8 cellular contexts compared by ENCODE assay signal in the genomic region with DNA sequence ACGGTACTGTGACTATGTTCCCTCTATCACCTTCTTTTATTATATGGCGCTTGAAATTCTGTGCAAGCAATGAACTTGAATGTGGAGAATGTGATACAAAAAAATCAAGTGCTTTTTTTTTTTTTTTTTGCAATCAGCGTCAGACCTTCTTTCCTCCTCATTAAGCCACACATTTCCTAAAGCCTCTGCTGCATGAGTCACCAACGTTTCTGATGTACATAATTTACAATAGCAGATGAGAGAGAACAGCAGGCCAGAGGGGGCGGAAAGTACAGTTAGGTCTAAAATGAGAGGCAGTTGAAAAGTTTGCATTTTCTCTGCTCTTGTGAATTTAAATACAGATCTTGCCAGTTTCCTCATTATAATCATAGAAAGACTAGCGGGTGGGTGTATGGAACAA.
A peak's percentile ranks its signal among the peaks of the same experiment; 100 is the strongest.
DNase-seq lines count a peak whose midpoint lies in the region; ATAC-seq and TF ChIP-seq lines count a peak whose summit lies in the region.

No MANE protein-coding gene starts in this region.

- peaks cover 3% of the 10 kb centered on the region for H3K36me3 Mint-ChIP-seq in activated naive CD4-positive, alpha-beta T cell treated with anti-CD3 and anti-CD28 coated beads, Interleukin-2, amount 10 ng/mL, durations not matched to agents 7 days and 5 days

- no peaks in the 10 kb centered on the region for H3K36me3 ChIP-seq in mucosa of descending colon (ENCODE audit: low read depth)
- no peaks in the 10 kb centered on the region for H3K36me3 ChIP-seq in vagina

- H3K27me3 Mint-ChIP-seq in activated naive CD4-positive, alpha-beta T cell treated with anti-CD3 and anti-CD28 coated beads, Interleukin-2, amount 10 ng/mL, durations not matched to agents 7 days and 5 days, result peaks cover 5% of the 10 kb centered on the region

- H3K9me3 Mint-ChIP-seq in activated naive CD4-positive, alpha-beta T cell treated with anti-CD3 and anti-CD28 coated beads, Interleukin-2, amount 10 ng/mL, durations not matched to agents 7 days and 5 days, result peaks cover 2% of the 10 kb centered on the region

- H3K4me1 ChIP-seq in mucosa of descending colon (ENCODE audit: low read depth), result peaks cover 6% of the 10 kb centered on the region
- peaks cover 36% of the 10 kb centered on the region for H3K4me1 ChIP-seq in vagina

- DNase-seq in Daoy (ENCODE audit: low read depth), result peak; percentile 83
- peak; percentile 78 to 98 for DNase-seq in NOMO-1 (lab: John Stamatoyannopoulos, UW; ENCODE audit: unreplicated experiment in 2 of 2)
- peak; percentile 62 for DNase-seq in activated naive CD4-positive, alpha-beta T cell treated with anti-CD3 and anti-CD28 coated beads, Interleukin-2, amount 10 ng/mL, durations not matched to agents 7 days and 5 days
- peak in 1 of 3 donors; percentile 26 for DNase-seq in mucosa of descending colon
- DNase-seq in vagina (ENCODE audit: extremely low spot score in 2 of 2), result no peak
- no peak for DNase-seq in Right ventricle myocardium inferior (ENCODE audit: missing footprints)
- DNase-seq in NCI-H226, result no peak

- TF ChIP-seq POLR2A in vagina (IDR thresholded peaks at IDR 0.05), result no peak

- peaks cover 57% of the 10 kb centered on the region for H3K4me1 Mint-ChIP-seq in activated naive CD4-positive, alpha-beta T cell treated with anti-CD3 and anti-CD28 coated beads, Interleukin-2, amount 10 ng/mL, durations not matched to agents 7 days and 5 days

- H3K27ac ChIP-seq in vagina, result no peak overlapping the region

- no peak for TF ChIP-seq CTCF in mucosa of descending colon (IDR thresholded peaks at IDR 0.05)
- no peak for TF ChIP-seq CTCF in vagina (IDR thresholded peaks at IDR 0.05)

- no peaks in the 10 kb centered on the region for H3K9me3 ChIP-seq in mucosa of descending colon
- H3K9me3 ChIP-seq in vagina, result no peaks in the 10 kb centered on the region

- ATAC-seq in mucosa of descending colon (peak; percentile 80), Right ventricle myocardium inferior (no peak), HG02852 (IDR thresholded peaks at IDR 0.05; ENCODE audit: unreplicated experiment) (no peak)

- H3K4me3 Mint-ChIP-seq in activated naive CD4-positive, alpha-beta T cell treated with anti-CD3 and anti-CD28 coated beads, Interleukin-2, amount 10 ng/mL, durations not matched to agents 7 days and 5 days, result peak overlapping the region; percentile 54

- H3K4me3 ChIP-seq in mucosa of descending colon (no peak overlapping the region), vagina (no peak overlapping the region)

- peak overlapping the region; percentile 86 for H3K27ac Mint-ChIP-seq in activated naive CD4-positive, alpha-beta T cell treated with anti-CD3 and anti-CD28 coated beads, Interleukin-2, amount 10 ng/mL, durations not matched to agents 7 days and 5 days

- intact Hi-C loops in mucosa of descending colon (cut with DNase I, micrococcal nuclease) (no loop called here), vagina (cut with DNase I) (no loop called here), Right ventricle myocardium inferior (cut with DNase I) (no loop called here)

- CTCF ChIA-PET in activated naive CD4-positive, alpha-beta T cell treated with anti-CD3 and anti-CD28 coated beads, Interleukin-2, amount 10 ng/mL, durations not matched to agents 7 days and 5 days (lab: Charles Lee), result interaction anchor here (1.2 to 2.4 kb wide), 3 partner anchors 8 to 20 kb away, joined by 3 to 6 read pairs (median 6); no protein-coding TSS in a partner anchor

- H3K27me3 ChIP-seq in vagina, result no peaks in the 10 kb centered on the region

Comparison
In these comparisons a context has a peak if more than half of its experiments do, and no peak if none do; other contexts are left out.
1. DNase-seq: peak in Daoy (single experiment), NOMO-1 (2 of 2) and activated naive CD4-positive, alpha-beta T cell treated with anti-CD3 and anti-CD28 coated beads, Interleukin-2, amount 10 ng/mL, durations not matched to agents 7 days and 5 days (single experiment); none in vagina (0 of 2), Right ventricle myocardium inferior (single experiment) and NCI-H226 (single experiment).